1 cellular context compared by ENCODE assay signal in genomic region chr19:43447655-43448054, GRCh38.
TF ChIP-seq lines count a peak whose summit lies in the region.

No MANE protein-coding gene starts in this region.

TF ChIP-seq in GM12891, 5 proteins besides CTCF, POLR2A, EP300 and RAD21 (continued from another document):
- no peak for TF ChIP-seq SPI1 (IDR thresholded peaks at IDR 0.05; ENCODE audit: low read depth, low read length)
